Comparison of ENCODE assay signal across 9 cellular contexts in genomic region chr13:38417727-38418126, GRCh38.
A peak's percentile ranks its signal among the peaks of the same experiment; 100 is the strongest.
DNase-seq lines count a peak whose midpoint lies in the region; ATAC-seq and TF ChIP-seq lines count a peak whose summit lies in the region.
"Had no signal": no experiment of that assay in that cellular context is flagged by ENCODE, and none has a peak within 500 bp of the region (broad histone marks: within the 10 kb centered on the region; RNA-seq: fewer than 3 reads in every experiment).

No MANE protein-coding gene starts in this region.

- no peak overlapping the region for H3K27ac Mint-ChIP-seq in H9
- H3K27ac Mint-ChIP-seq: T-helper 1 cell treated with Interleukin-12 subunit alpha and Interleukin-12 subunit beta and Interleukin-4 antibody, amounts not matched to agents 30 μg/mL and 1 μg/mL, for 36 hours had no signal

- no peaks in the 10 kb centered on the region for H3K36me3 ChIP-seq in NT2/D1 (ENCODE audit: insufficient read depth, insufficient read length, low read length)

- H2BK15ac ChIP-seq in H9 (ENCODE audit: low read depth, low read length): no peak overlapping the region

- DNase-seq in H9 (peak; percentile 31), NT2/D1 (ENCODE audit: low read depth, low spot score) (peak; percentile 1), fibroblast of the conjunctiva (ENCODE audit: low read depth) (peak; percentile 8), NOMO-1 treated with DMSO at 0.1 percent for 48 hours (lab: John Stamatoyannopoulos, UW; ENCODE audit: unreplicated experiment) (no peak)
- no peak for DNase-seq in stimulated activated CD8-positive, alpha-beta memory T cell treated with anti-CD3 and anti-CD28 coated beads, Interleukin-4, amount 100 ng/mL, for 48 hours

- WGBS in H9 (ENCODE audit: extremely low coverage, insufficient read length, low lambda C conversion rate): no CpG with 5 or more reads among the region's 2 CpGs

- H2BK120ac ChIP-seq in H9 (ENCODE audit: low read depth, low read length, poor library complexity, severe bottlenecking): no peak overlapping the region

- H3K14ac ChIP-seq in H9 (ENCODE audit: insufficient read depth, low read length): no peak overlapping the region

- no peak overlapping the region for H3K27ac ChIP-seq in H9 (ENCODE audit: insufficient read length, low read depth, low read length)

- no peaks in the 10 kb centered on the region for H3K79me2 ChIP-seq in H9 (ENCODE audit: insufficient read depth, low read length)

- no peak overlapping the region for H3K4me3 Mint-ChIP-seq in H9
- H3K4me3 Mint-ChIP-seq: T-helper 1 cell treated with Interleukin-12 subunit alpha and Interleukin-12 subunit beta and Interleukin-4 antibody, amounts not matched to agents 30 μg/mL and 1 μg/mL, for 36 hours had no signal

- no peaks in the 10 kb centered on the region for H3K79me1 ChIP-seq in H9 (ENCODE audit: insufficient read depth, low read depth, low read length, poor library complexity, severe bottlenecking)

- no peak overlapping the region for H4K5ac ChIP-seq in H9 (ENCODE audit: insufficient read length, low read depth, low read length)

- H3K56ac ChIP-seq in H9 (ENCODE audit: insufficient read length, low read depth, low read length): no peak overlapping the region

- H2BK5ac ChIP-seq in H9 (ENCODE audit: insufficient read length, low read length): no peak overlapping the region

- H2AFZ ChIP-seq in H9 (ENCODE audit: low read length): no peak overlapping the region

- TF ChIP-seq CTCF in GM12872 (IDR thresholded peaks at IDR 0.05; ENCODE audit: insufficient read depth, low read depth, low read length): peak; percentile 41; the same call in 1 of the 3 replicates
- peak; percentile 65 for TF ChIP-seq CTCF in H9 (conservative IDR thresholded peaks at IDR 0.05)

- H3K27me3 Mint-ChIP-seq in H9 (ENCODE audit: low read depth): no peaks in the 10 kb centered on the region

- no peak overlapping the region for H3K9ac ChIP-seq in H9 (ENCODE audit: extremely low read depth, insufficient read length, low read length)
- H3K9ac ChIP-seq in NT2/D1 (ENCODE audit: insufficient read length, low read depth): no peak overlapping the region

- H3K27me3 ChIP-seq in H9 (ENCODE audit: insufficient read depth, low read length) (no peaks in the 10 kb centered on the region), NT2/D1 (ENCODE audit: insufficient read depth, insufficient read length) (no peaks in the 10 kb centered on the region)

- H3K4me1 Mint-ChIP-seq in H9: no peaks in the 10 kb centered on the region

- H3K9me3 ChIP-seq in H9 (ENCODE audit: control insufficient read depth, low read depth, low read length): no peaks in the 10 kb centered on the region
- no peaks in the 10 kb centered on the region for H3K9me3 ChIP-seq in NT2/D1 (ENCODE audit: insufficient read depth, low read length)

- no peak overlapping the region for H4K8ac ChIP-seq in H9 (replicated peaks; ENCODE audit: insufficient read length, low read depth, low read length)

- H3T11ph ChIP-seq in H9 (ENCODE audit: low read length): no peak overlapping the region

- H4K20me1 ChIP-seq in H9 (ENCODE audit: control insufficient read depth, insufficient read depth, insufficient read length): no peaks in the 10 kb centered on the region

- no peak overlapping the region for H3K4me3 ChIP-seq in NT2/D1 (ENCODE audit: insufficient read length, low read depth)

- H3K4ac ChIP-seq in H9 (ENCODE audit: low read depth, low read length): no peak overlapping the region

- peaks cover 3% of the 10 kb centered on the region; the same call in 1 of the 2 replicates for H3K4me1 ChIP-seq in H9 (ENCODE audit: insufficient read depth, low read length)
- no peaks in the 10 kb centered on the region for H3K4me1 ChIP-seq in NT2/D1 (ENCODE audit: insufficient read depth, insufficient read length)

- no peak overlapping the region for H3K18ac ChIP-seq in H9 (ENCODE audit: insufficient read length, low read depth, low read length)

- no peak overlapping the region for H4K91ac ChIP-seq in H9 (ENCODE audit: insufficient read length, low read depth, low read length)

- no peak overlapping the region for H3K23ac ChIP-seq in H9 (ENCODE audit: insufficient read length, low read depth, low read length)

- no peaks in the 10 kb centered on the region for H3K23me2 ChIP-seq in H9 (ENCODE audit: insufficient read length, low read depth, low read length, poor library complexity, severe bottlenecking)

- no peak overlapping the region for H2AK5ac ChIP-seq in H9 (ENCODE audit: insufficient read length, low read length)

- no peak overlapping the region for H2BK12ac ChIP-seq in H9 (ENCODE audit: insufficient read length, low read depth, low read length)

- no peak overlapping the region for H2BK20ac ChIP-seq in H9 (ENCODE audit: low read depth, low read length, poor library complexity, severe bottlenecking)

- no peak for ATAC-seq in GM18870 (IDR thresholded peaks at IDR 0.05; ENCODE audit: unreplicated experiment)
- ATAC-seq in GM19452 (IDR thresholded peaks at IDR 0.05; ENCODE audit: unreplicated experiment): no peak

- H3K9me3 Mint-ChIP-seq in H9: peaks cover 1 to 4% of the 10 kb centered on the region in 2 experiments; a peak in 3 of 5 replicates
- H3K9me3 Mint-ChIP-seq: T-helper 1 cell treated with Interleukin-12 subunit alpha and Interleukin-12 subunit beta and Interleukin-4 antibody, amounts not matched to agents 30 μg/mL and 1 μg/mL, for 36 hours had no signal

- H3K36me3 Mint-ChIP-seq in H9 (ENCODE audit: insufficient read depth in 1 of 3, low read depth in 3 of 3): peaks cover 0 to 5% (median 0%) of the 10 kb centered on the region in 3 experiments; a peak in 1 of 7 replicates

- no peak overlapping the region for H3K4me2 ChIP-seq in H9 (ENCODE audit: insufficient read depth, insufficient read length, low read length)

Comparison
In these comparisons a context has a peak if more than half of its experiments do, and no peak if none do; other contexts are left out.
1. DNase-seq: peak in H9 (single experiment), NT2/D1 (single experiment) and fibroblast of the conjunctiva (single experiment); none in NOMO-1 treated with DMSO at 0.1 percent for 48 hours (single experiment) and stimulated activated CD8-positive, alpha-beta memory T cell treated with anti-CD3 and anti-CD28 coated beads, Interleukin-4, amount 100 ng/mL, for 48 hours (single experiment).